Comparison of ENCODE assay signal across 8 cellular contexts in genomic region chr6:166999145-166999844, GRCh38. TPM values are rescaled to one million over a fixed set of nuclear protein-coding genes. Genes with fewer than 3 reads are reported as not detected.
DNase-seq lines count a peak whose midpoint lies in the region; ATAC-seq and TF ChIP-seq lines count a peak whose summit lies in the region.

TSS of gene CEP43 (plus strand) at chr6:166999397. CDS start at chr6:166999413, 16 bp downstream.

- ATAC-seq in GM21528 (IDR thresholded peaks at IDR 0.05; ENCODE audit: low FRiP score, unreplicated experiment), result peak; percentile 91
- ATAC-seq in IMR-90 (ENCODE audit: low read depth), result peak; percentile 97

- H3K9me1 ChIP-seq in IMR-90 (ENCODE audit: insufficient read depth, low read length), result peaks cover 3% of the 10 kb centered on the region; the same call in 1 of the 2 replicates

- H3K9me3 ChIP-seq in IMR-90 (ENCODE audit: control insufficient read depth, insufficient read depth, low read length), result no peaks in the 10 kb centered on the region

- no peak within 1 kb of the TSS for H2BK20ac ChIP-seq in IMR-90 (ENCODE audit: low read depth, low read length)

- intact Hi-C loops in Calu3 (cut with micrococcal nuclease; ENCODE audit: unreplicated experiment) (loop anchor here (5.0 kb wide), 2 partner anchors 42 to 143 kb away; partner anchors contain the start of gene RNASET2), IMR-90 (cut with micrococcal nuclease) (loop anchor here (5.0 to 10.0 kb wide), 2 partner anchors 372 to 544 kb away; partner anchors contain the start of gene RPS6KA2)

- DNase-seq in Calu3 (peak; percentile 96), IMR-90 (peak; percentile 93), OCI-M1 (lab: John Stamatoyannopoulos, UW) (peak; percentile 98), activated T-cell treated with anti-CD3 and anti-CD28 coated beads for 4 hours (peak; percentile 76), epithelial cell of proximal tubule (ENCODE audit: low read depth) (peak; percentile 27), mucosa of gallbladder (ENCODE audit: low spot score) (peak; percentile 95)
- DNase-seq in stimulated activated CD8-positive, alpha-beta memory T cell treated with anti-CD3 and anti-CD28 coated beads, Interleukin-4, amount 100 ng/mL, for 24 hours (ENCODE audit: low read depth), result peak; percentile 90

- no peak for TF ChIP-seq POLR2A in IMR-90 (IDR thresholded peaks at IDR 0.05; ENCODE audit: low read depth, low read length)

- peak within 1 kb of the TSS; percentile 71 for H3K27ac Mint-ChIP-seq in Calu3 (ENCODE audit: unreplicated experiment)

- peaks cover 29% of the 10 kb centered on the region for H3K4me1 Mint-ChIP-seq in Calu3 (ENCODE audit: low read depth, unreplicated experiment)

- POLR2A ChIA-PET in IMR-90 (lab: Charles Lee; ENCODE audit: unreplicated experiment), result interaction anchor here (0.6 kb wide), 1 partner anchor 10 kb away, joined by 4 read pairs; no protein-coding TSS in a partner anchor

- dilution Hi-C loops in IMR-90 (cut with HindIII; ENCODE audit: low sequenced_read_pairs, unreplicated experiment), result no loop called here

- H4K5ac ChIP-seq in IMR-90 (ENCODE audit: low read depth, low read length), result 0 out of 2 replicates have a peak within 1 kb of the TSS, but pooled peaks have one; percentile 43

- peaks cover 41% of the 10 kb centered on the region for H3K36me3 Mint-ChIP-seq in Calu3 (ENCODE audit: insufficient read depth, unreplicated experiment)

- no peak within 1 kb of the TSS; the same call in 1 of the 2 replicates for H2AK5ac ChIP-seq in IMR-90 (ENCODE audit: low read depth, low read length)

- no TSS peak for BruUV-seq in Calu3 (replicated peaks; lab: Mats Ljungman, UMichigan)
- no TSS peak for BruUV-seq in IMR-90 (replicated peaks; lab: Mats Ljungman, UMichigan)

- H3K27ac ChIP-seq in IMR-90 (ENCODE audit: insufficient read depth, low read length), result peak within 1 kb of the TSS; percentile 70

- peaks cover 9% of the 10 kb centered on the region for H3K4me1 ChIP-seq in IMR-90 (ENCODE audit: control insufficient read depth, insufficient read depth, low read length)

- CTCF ChIA-PET in Calu3 (lab: Charles Lee), result interaction anchor here (0.7 to 2.0 kb wide), 4 partner anchors 17 to 143 kb away, joined by 3 to 9 read pairs (median 4); no protein-coding TSS in a partner anchor
- CTCF ChIA-PET in IMR-90 (lab: Yijun Ruan, JAX), result interaction anchor here (1.3 kb wide), 1 partner anchor 9 kb away, joined by 6 read pairs; no protein-coding TSS in a partner anchor

- H2AK9ac ChIP-seq in IMR-90 (replicated peaks; ENCODE audit: low read depth, low read length, poor library complexity), result peak within 1 kb of the TSS; percentile 59

- H2BK120ac ChIP-seq in IMR-90 (ENCODE audit: low read depth, low read length), result no peak within 1 kb of the TSS

- no peak within 1 kb of the TSS for H2BK15ac ChIP-seq in IMR-90 (ENCODE audit: low read depth, low read length)

- TF ChIP-seq CTCF in Calu3 (IDR thresholded peaks at IDR 0.05; ENCODE audit: unreplicated experiment) (no peak), IMR-90 (conservative IDR thresholded peaks at IDR 0.05; ENCODE audit: low read depth, low read length) (no peak), epithelial cell of proximal tubule (conservative IDR thresholded peaks at IDR 0.05; ENCODE audit: low read depth, low read length) (no peak)

- no peaks in the 10 kb centered on the region; the same call in 1 of the 2 replicates for H3K36me3 ChIP-seq in IMR-90 (ENCODE audit: control insufficient read depth, insufficient read depth, low read length)

- in situ Hi-C loops in IMR-90 (cut with MboI; ENCODE audit: low sequenced_read_pairs), result loop anchor here (25.0 kb wide), 1 partner anchor 362 kb away; the partner anchor contains the start of gene RPS6KA2

- H3K23ac ChIP-seq in IMR-90 (ENCODE audit: low read depth, low read length), result peak within 1 kb of the TSS; percentile 91

- peak within 1 kb of the TSS; percentile 91 for H3K9ac ChIP-seq in IMR-90 (ENCODE audit: low read depth, low read length)

- H3K27me3 Mint-ChIP-seq in Calu3 (ENCODE audit: unreplicated experiment), result no peaks in the 10 kb centered on the region

- H3K14ac ChIP-seq in IMR-90 (replicated peaks; ENCODE audit: low read depth, low read length), result peak within 1 kb of the TSS; percentile 81

- H4K20me1 ChIP-seq in IMR-90 (ENCODE audit: insufficient read depth, low read length), result peaks cover 8% of the 10 kb centered on the region; the same call in 1 of the 2 replicates

- H3K27me3 ChIP-seq in IMR-90 (ENCODE audit: control insufficient read depth, insufficient read depth, low read length), result no peaks in the 10 kb centered on the region

- H4K91ac ChIP-seq in IMR-90 (ENCODE audit: insufficient read depth, low read depth, low read length), result peak within 1 kb of the TSS; percentile 65; the same call in 1 of the 2 replicates

- no peaks in the 10 kb centered on the region for H3K9me3 Mint-ChIP-seq in Calu3 (ENCODE audit: low read depth, unreplicated experiment)

- H3K4me3 ChIP-seq in IMR-90 (ENCODE audit: insufficient read depth, low read depth, low read length), result peak within 1 kb of the TSS; percentile 84
- peak within 1 kb of the TSS; percentile 95 for H3K4me3 ChIP-seq in epithelial cell of proximal tubule (ENCODE audit: low read depth, low read length)

- peaks cover 26 to 37% of the 10 kb centered on the region in 2 experiments for H3K79me1 ChIP-seq in IMR-90 (ENCODE audit: low read depth in 1 of 2, low read length in 2 of 2)

- H3K56ac ChIP-seq in IMR-90 (ENCODE audit: extremely low read depth, insufficient read depth, low read length), result peak within 1 kb of the TSS; percentile 8; the same call in 1 of the 2 replicates

- 1% methylated on average over 48 of the region's 87 CpGs; no CpG with 5 or more reads in 1 of the 2 experiments for WGBS in IMR-90 (ENCODE audit: extremely low coverage in 2 of 2, insufficient read length in 1 of 2), 2 experiments

- no peak within 1 kb of the TSS for H3K18ac ChIP-seq in IMR-90 (ENCODE audit: low read depth, low read length)

- H2AFZ ChIP-seq in IMR-90 (replicated peaks; ENCODE audit: low read length, poor library complexity), result peak within 1 kb of the TSS; percentile 98

- peak within 1 kb of the TSS; percentile 71; the same call in 1 of the 2 replicates for H3K4ac ChIP-seq in IMR-90 (ENCODE audit: low read depth, low read length)

- peak within 1 kb of the TSS; percentile 73 for H2BK5ac ChIP-seq in IMR-90 (ENCODE audit: low read depth, low read length, poor library complexity, severe bottlenecking)

- peak within 1 kb of the TSS; percentile 67 for H3K4me3 Mint-ChIP-seq in Calu3 (ENCODE audit: low read depth, unreplicated experiment)

- no peak for TF ChIP-seq RAD21 in IMR-90 (IDR thresholded peaks at IDR 0.05; ENCODE audit: low read length)

- H3K4me2 ChIP-seq in IMR-90 (ENCODE audit: low read depth, low read length), result peak within 1 kb of the TSS; percentile 97

- H4K8ac ChIP-seq in IMR-90 (ENCODE audit: low read depth in 2 of 2, low read length in 2 of 2), result peak within 1 kb of the TSS in 1 of 2 experiments; percentile 84; a peak in 1 of 4 replicates

TF ChIP-seq in IMR-90, 13 proteins besides CTCF, POLR2A, EP300 and RAD21:
- no peak for TF ChIP-seq SMC3 (IDR thresholded peaks at IDR 0.05; ENCODE audit: low read depth, low read length)
- TF ChIP-seq MAZ (IDR thresholded peaks at IDR 0.05; ENCODE audit: borderline replicate concordance, low read depth, low read length), result peak; percentile 86; the same call in 1 of the 2 replicates
TF ChIP-seq in IMR-90: peak in this region for 1.

RNA-seq across cellular contexts. Expression of gene CEP43, which starts in this region (rescaled TPM):
- total RNA-seq in Calu3 (2022), result 28.3 and 34.9 TPM in 2 replicates
- total RNA-seq in IMR-90 (2012; rRNA removed), result 8.6 and 19.4 TPM in 2 replicates
- polyA plus RNA-seq in IMR-90 (2012; rRNA removed), result 8.5 and 10.7 TPM in 2 replicates
- 1.1 and 2.3 TPM in 2 replicates for polyA plus RNA-seq in IMR-90 (2012; cell fraction: cytosol; rRNA removed)
- 3.3 and 16.3 TPM in 2 replicates for polyA plus RNA-seq in IMR-90 (2012; cell fraction: nucleus; rRNA removed; ENCODE audit: low replicate concordance)
- total RNA-seq in epithelial cell of proximal tubule, result 13.8 and 20.6 TPM in 2 replicates
- total RNA-seq in mucosa of gallbladder, result 18.8 TPM

Comparison
In these comparisons a context has a peak if more than half of its experiments do, and no peak if none do; other contexts are left out.
1. Peak in every context shown above with its lines: DNase-seq, ATAC-seq, H3K4me3 ChIP-seq and H3K27ac ChIP-seq.
2. DNase-seq: peak in every context shown above with its lines; median percentile 98 in OCI-M1; 96 in Calu3; 95 in mucosa of gallbladder; 93 in IMR-90; 90 in stimulated activated CD8-positive, alpha-beta memory T cell treated with anti-CD3 and anti-CD28 coated beads, Interleukin-4, amount 100 ng/mL, for 24 hours; 76 in activated T-cell treated with anti-CD3 and anti-CD28 coated beads for 4 hours; 27 in epithelial cell of proximal tubule.